Comparison of ENCODE assay signal across 24 cellular contexts in genomic region chr1:96763514-96763913, GRCh38.
"Had no signal": no experiment of that assay in that cellular context is flagged by ENCODE, and none has a peak within 500 bp of the region (broad histone marks: within the 10 kb centered on the region; RNA-seq: fewer than 3 reads in every experiment).

No MANE protein-coding gene starts in this region.

- H3K27ac ChIP-seq: coronary artery, epithelial cell of prostate, esophagus squamous epithelium, gastrocnemius medialis, heart right ventricle, left lung, lower lobe of right lung had no signal

- H3K4me3 ChIP-seq: coronary artery, dorsolateral prefrontal cortex, esophagus squamous epithelium, gastrocnemius medialis, heart right ventricle, left lung, lower lobe of right lung had no signal

- H3K9me3 ChIP-seq: gastrocnemius medialis, heart right ventricle, lower lobe of right lung had no signal

- DNase-seq: dermis blood vessel endothelial cell; dorsolateral prefrontal cortex; effector CD4-positive, alpha-beta T cell; effector memory CD4-positive, alpha-beta T cell; erythroblast; esophagus squamous epithelium; foreskin fibroblast; foreskin melanocyte; gastrocnemius medialis; glutamatergic neuron; head of caudate nucleus; heart right ventricle; hippocampal formation; left cardiac atrium; left lung; left ventricle myocardium superior; lower lobe of right lung; mesenchymal stem cell; midbrain had no signal

- H3K36me3 ChIP-seq: gastrocnemius medialis, left lung, lower lobe of right lung had no signal

- FAIRE-seq: colon, keratinocyte had no signal

- ATAC-seq: esophagus mucosa, gastrocnemius medialis, heart right ventricle, left cardiac atrium, left lung, left ventricle myocardium superior, lower lobe of right lung had no signal

- H3K4me1 ChIP-seq: esophagus squamous epithelium, gastrocnemius medialis, heart right ventricle, left lung, lower lobe of right lung had no signal

- H3K27me3 ChIP-seq: dorsolateral prefrontal cortex, esophagus squamous epithelium, gastrocnemius medialis, heart right ventricle, left lung had no signal
